Comparison of ENCODE assay signal across 8 cellular contexts in genomic region chr16:30658731-30659506, GRCh38. TPM values are rescaled to one million over a fixed set of nuclear protein-coding genes. Genes with fewer than 3 reads are reported as not detected.
DNase-seq lines count a peak whose midpoint lies in the region; ATAC-seq, FAIRE-seq and TF ChIP-seq lines count a peak whose summit lies in the region.

No MANE protein-coding gene starts in this region.

- ATAC-seq in HG02884 (IDR thresholded peaks at IDR 0.05; ENCODE audit: unreplicated experiment), result peak; percentile 41
- ATAC-seq in T-helper 17 cell, result peak; percentile 66
- peak; percentile 72 for ATAC-seq in lung (ENCODE audit: insufficient read depth, low FRiP score)

- H2BK15ac ChIP-seq in H1 (ENCODE audit: low read length), result no peak overlapping the region

- TF ChIP-seq CTCF in AG10803 (conservative IDR thresholded peaks at IDR 0.05; ENCODE audit: low read length) (no peak), GM13976 (IDR thresholded peaks at IDR 0.05; ENCODE audit: borderline replicate concordance, control extremely low read depth, extremely low read depth, insufficient read depth, missing control alignments) (peak; percentile 43), H1 (IDR thresholded peaks at IDR 0.05; ENCODE audit: control extremely low read depth in 1 of 3, insufficient read depth in 1 of 3, low read depth in 1 of 3, low read length in 3 of 3) (no peak), lung (IDR thresholded peaks at IDR 0.05; ENCODE audit: control extremely low read depth, extremely low read depth) (peak; percentile 30)

- H3K23ac ChIP-seq in H1 (ENCODE audit: insufficient read length), result no peak overlapping the region

- H3K4ac ChIP-seq in H1 (replicated peaks; ENCODE audit: insufficient read length, low read depth, low read length), result no peak overlapping the region

- H3K9me3 ChIP-seq in T-helper 17 cell (ENCODE audit: control insufficient read depth, low read length, poor library complexity, severe bottlenecking) (no peaks in the 10 kb centered on the region), H1 (ENCODE audit: insufficient read depth in 2 of 2, low read depth in 1 of 2, low read length in 1 of 2) (no peaks in the 10 kb centered on the region), lung (ENCODE audit: control insufficient read depth in 2 of 2, insufficient read depth in 1 of 2, low read length in 1 of 2) (no peaks in the 10 kb centered on the region), stomach smooth muscle (ENCODE audit: control insufficient read depth in 2 of 2, low read length in 2 of 2) (no peaks in the 10 kb centered on the region)

- H3K27me3 Mint-ChIP-seq in T-helper 17 cell, result no peaks in the 10 kb centered on the region

- POLR2A ChIA-PET in H1 (lab: Charles Lee; ENCODE audit: partially characterized antibody), result interaction anchor here (0.6 to 3.2 kb wide), 13 partner anchors 18 to 243 kb away, joined by 3 to 14 read pairs (median 4); partner anchors contain the start of genes CTF1, PHKG2 and SRCAP

- H2BK120ac ChIP-seq in H1 (replicated peaks; ENCODE audit: low read depth, low read length), result no peak overlapping the region

- TF ChIP-seq POLR2A in H1 (IDR thresholded peaks at IDR 0.05; ENCODE audit: control extremely low read depth in 1 of 2, low read depth in 2 of 2, low read length in 2 of 2), result no peak; a peak in 1 of 3 replicates

- H4K20me1 ChIP-seq in H1 (replicated peaks in 1 of 2; ENCODE audit: control insufficient read depth in 1 of 2, insufficient read depth in 2 of 2, low read length in 2 of 2), result peaks cover 16 to 33% of the 10 kb centered on the region in 2 experiments

- 1% methylated on average over 51 of the region's 64 CpGs; no CpG with 5 or more reads in 1 of the 2 experiments for WGBS in H1 (ENCODE audit: extremely low coverage in 1 of 2, insufficient coverage in 1 of 2, insufficient read length in 1 of 2, insufficient replicate concordance in 2 of 2, low coverage in 1 of 2, low lambda C conversion rate in 2 of 2, missing lambda C conversion rate in 1 of 2), 2 experiments
- WGBS in lung, 2 donors, result 0% methylated on average over 52 to 64 of the region's 64 CpGs

- peaks cover 12% of the 10 kb centered on the region; the same call in 1 of the 2 replicates for H3K23me2 ChIP-seq in H1 (ENCODE audit: low read depth, low read length)

- no peaks in the 10 kb centered on the region for H3K79me1 ChIP-seq in H1 (ENCODE audit: low read depth, low read length)

- peak overlapping the region; percentile 97; the same call in 1 of the 2 replicates for H2BK5ac ChIP-seq in H1 (ENCODE audit: low read depth, low read length)

- H2BK20ac ChIP-seq in H1 (ENCODE audit: low read length), result no peak overlapping the region

- no peak for TF ChIP-seq RAD21 in H1 (IDR thresholded peaks at IDR 0.05 in 1 of 2, conservative IDR thresholded peaks at IDR 0.05 in 1 of 2; ENCODE audit: low read depth in 2 of 2, low read length in 2 of 2)

- CTCF ChIA-PET in H1 (lab: Charles Lee; ENCODE audit: partially characterized antibody), result interaction anchor here (0.6 to 2.6 kb wide), 6 partner anchors 14 to 261 kb away, joined by 3 to 10 read pairs (median 5); no protein-coding TSS in a partner anchor

- no peak for FAIRE-seq in H1 (lab: Jason Lieb, UNC)

- H3K27me3 ChIP-seq in H1 (replicated peaks in 1 of 4; ENCODE audit: control insufficient read depth in 3 of 4, extremely low read depth in 1 of 4, insufficient read depth in 3 of 4, low read length in 3 of 4) (peaks cover 2 to 42% (median 25%) of the 10 kb centered on the region in 4 experiments), lung (ENCODE audit: control insufficient read depth, insufficient read depth) (no peaks in the 10 kb centered on the region), stomach smooth muscle (ENCODE audit: control insufficient read depth in 1 of 2, insufficient read depth in 2 of 2, low read length in 2 of 2) (no peaks in the 10 kb centered on the region)

- H3K79me2 ChIP-seq in H1 (ENCODE audit: control insufficient read depth in 1 of 2, insufficient read depth in 2 of 2, low read length in 2 of 2), result no peaks in the 10 kb centered on the region

- H3K36me3 ChIP-seq in H1 (ENCODE audit: control insufficient read depth in 2 of 4, insufficient read depth in 4 of 4, low read length in 3 of 4), result peaks cover 0 to 3% (median 2%) of the 10 kb centered on the region in 4 experiments; a peak in 4 of 8 replicates
- H3K36me3 ChIP-seq in lung (ENCODE audit: control insufficient read depth in 2 of 2, insufficient read depth in 2 of 2, low read length in 2 of 2), result peaks cover 20 to 49% of the 10 kb centered on the region in 2 donors
- peaks cover 43 to 47% of the 10 kb centered on the region in 2 donors for H3K36me3 ChIP-seq in stomach smooth muscle (ENCODE audit: control insufficient read depth in 2 of 2, insufficient read depth in 2 of 2, low read length in 2 of 2)

- no peak overlapping the region for H2AK5ac ChIP-seq in H1 (ENCODE audit: low read depth, low read length)

- DNase-seq in AG10803 (ENCODE audit: low read depth) (peak; percentile 98), GM13976 (ENCODE audit: low spot score) (peak; percentile 87), NCI-H1436 (lab: John Stamatoyannopoulos, UW) (peak; percentile 92), T-helper 17 cell (peak in 1 of 3 donors; percentile 61), H1 (ENCODE audit: low read depth in 1 of 2, low spot score in 2 of 2) (peak; percentile 79 to 82), lung (ENCODE audit: low spot score) (peak; percentile 84)

- no peak for TF ChIP-seq EP300 in H1 (IDR thresholded peaks at IDR 0.05; ENCODE audit: borderline replicate concordance in 1 of 2, low read depth in 2 of 2, low read length in 2 of 2)

- no peak overlapping the region; the same call in none of the 2 replicates for H3K18ac ChIP-seq in H1 (ENCODE audit: extremely low read depth, low read length)

- H4K91ac ChIP-seq in H1 (replicated peaks; ENCODE audit: insufficient read length, low read length), result no peak overlapping the region

- H3K27ac Mint-ChIP-seq in T-helper 17 cell, result peak overlapping the region; percentile 99

- peak overlapping the region; percentile 50 to 59 (median 54); a peak in 6 of 7 replicates for H3K9ac ChIP-seq in H1 (replicated peaks in 1 of 4; ENCODE audit: extremely low read depth in 1 of 4, low read depth in 3 of 4, low read length in 3 of 4)
- peak overlapping the region; percentile 98 to 100 for H3K9ac ChIP-seq in stomach smooth muscle (ENCODE audit: low read length in 2 of 2)

- H3K56ac ChIP-seq in H1 (replicated peaks; ENCODE audit: insufficient read length, low read depth, low read length), result no peak overlapping the region

- H3K4me1 Mint-ChIP-seq in T-helper 17 cell, result peaks cover 48% of the 10 kb centered on the region

- H2BK12ac ChIP-seq in H1 (ENCODE audit: low read depth, low read length), result no peak overlapping the region

- H4K8ac ChIP-seq in H1 (ENCODE audit: extremely low read depth, insufficient read depth, low read length), result peak overlapping the region; percentile 94; the same call in 1 of the 2 replicates

- H3K4me1 ChIP-seq in H1 (replicated peaks in 1 of 4; ENCODE audit: control insufficient read depth in 3 of 4, insufficient read depth in 4 of 4, low read length in 3 of 4) (peaks cover 2 to 13% (median 6%) of the 10 kb centered on the region in 4 experiments; a peak in 6 of 7 replicates), lung (ENCODE audit: control insufficient read depth in 2 of 2, insufficient read depth in 2 of 2, low read length in 2 of 2) (peaks cover 4 to 10% of the 10 kb centered on the region in 2 donors), stomach smooth muscle (ENCODE audit: control insufficient read depth, insufficient read depth, low read length) (peaks cover 48% of the 10 kb centered on the region)

- no peak overlapping the region; the same call in 1 of the 2 replicates for H2AFZ ChIP-seq in H1 (ENCODE audit: low read length)

- H3K4me3 Mint-ChIP-seq in T-helper 17 cell, result peak overlapping the region; percentile 93

- H3K4me3 ChIP-seq in AG10803 (ENCODE audit: low read length), result peak overlapping the region; percentile 92
- H3K4me3 ChIP-seq in H1 (ENCODE audit: extremely low read depth in 1 of 4, insufficient read depth in 2 of 4, low read depth in 3 of 4, low read length in 4 of 4), result peak overlapping the region; percentile 61 to 96 (median 78)
- peak overlapping the region; percentile 82 for H3K4me3 ChIP-seq in lung
- peak overlapping the region; percentile 88 to 96 for H3K4me3 ChIP-seq in stomach smooth muscle (ENCODE audit: low read length in 2 of 2)

- peak overlapping the region; percentile 70 for H4K5ac ChIP-seq in H1 (ENCODE audit: insufficient read length, low read depth, low read length)

- H3K27ac ChIP-seq in H1 (ENCODE audit: low read depth, low read length), result peak overlapping the region; percentile 91
- peak overlapping the region; percentile 95 to 98 for H3K27ac ChIP-seq in lung (ENCODE audit: low read depth in 1 of 2, low read length in 1 of 2)
- peak overlapping the region; percentile 99 for H3K27ac ChIP-seq in stomach smooth muscle (ENCODE audit: low read length)

- no peak overlapping the region for H3K14ac ChIP-seq in H1 (ENCODE audit: insufficient read length)

- in situ Hi-C loops in GM13976 (cut with MboI; ENCODE audit: low sequenced_read_pairs, unreplicated experiment), result no loop called here

- peak overlapping the region; percentile 69 to 71 for H3K4me2 ChIP-seq in H1 (ENCODE audit: insufficient read depth in 1 of 2, low read depth in 2 of 2, low read length in 2 of 2)

- H3K36me3 Mint-ChIP-seq in T-helper 17 cell (ENCODE audit: low read depth), result peaks cover 10% of the 10 kb centered on the region

RNA-seq across cellular contexts. Expression of gene FBRS, which starts 0.7 kb away (rescaled TPM):
- total RNA-seq in T-helper 17 cell, result 100 to 1,000 TPM; 217 to 246 TPM
- total RNA-seq in H1 (2021; fragmentation: NEBNext Ultra II Directional; extraction: Animal tissue kit (Norgen Biotek cat#: 25700)), result 12.9 and 13.9 TPM in 2 replicates
- 2.4 and 3.8 TPM in 2 replicates for polyA plus RNA-seq in H1 (2011; rRNA removed)
- polyA plus RNA-seq in H1 (2011; cell fraction: cytosol; rRNA removed), result 2.2 TPM
- 20.7 TPM for polyA plus RNA-seq in H1 (2011; cell fraction: nucleus; rRNA removed)
- polyA plus RNA-seq in H1 (2012, experiment 1 of 2), result 7.4 to 11.7 TPM (median 9.5 TPM) in 4 replicates
- polyA plus RNA-seq in H1 (2012, experiment 2 of 2), result 6.9 TPM
- polyA plus RNA-seq in H1 (2013, experiment 1 of 2), result 9.1 TPM
- 8.2 TPM for polyA plus RNA-seq in H1 (2013, experiment 2 of 2)
- polyA minus RNA-seq in H1 (2011; rRNA and poly(A)+ RNA removed), result 2.0 and 3.6 TPM in 2 replicates
- polyA minus RNA-seq in H1 (2011; cell fraction: cytosol; rRNA and poly(A)+ RNA removed), result 4.8 TPM
- 11.5 TPM for polyA minus RNA-seq in H1 (2011; cell fraction: nucleus; rRNA and poly(A)+ RNA removed)
- total RNA-seq in lung, result 10 to 100 TPM; 32.1 to 80.8 TPM
- 10 to 100 TPM; 55.4 to 55.7 TPM for polyA plus RNA-seq in lung

RNA-seq across cellular contexts. Expression of gene PRR14, which starts 8.2 kb away (rescaled TPM):
- total RNA-seq in T-helper 17 cell (10 to 100 TPM; 74.1 to 89.1 TPM), lung (10 to 100 TPM; 16.0 to 60.3 TPM)
- 16.1 and 18.9 TPM in 2 replicates for total RNA-seq in H1 (2021; fragmentation: NEBNext Ultra II Directional; extraction: Animal tissue kit (Norgen Biotek cat#: 25700))
- polyA plus RNA-seq in H1 (2011; rRNA removed) (3.6 and 8.7 TPM in 2 replicates), lung (10 to 100 TPM; 44.7 to 63.2 TPM)
- 2.8 TPM for polyA plus RNA-seq in H1 (2011; cell fraction: cytosol; rRNA removed)
- polyA plus RNA-seq in H1 (2011; cell fraction: nucleus; rRNA removed), result 13.6 TPM
- polyA plus RNA-seq in H1 (2012, experiment 1 of 2), result 10.6 to 13.7 TPM (median 12.0 TPM) in 4 replicates
- polyA plus RNA-seq in H1 (2012, experiment 2 of 2), result 11.9 TPM
- polyA plus RNA-seq in H1 (2013, experiment 1 of 2), result 17.6 TPM
- 17.2 TPM for polyA plus RNA-seq in H1 (2013, experiment 2 of 2)
- 1.1 and 2.8 TPM in 2 replicates for polyA minus RNA-seq in H1 (2011; rRNA and poly(A)+ RNA removed)
- 5.3 TPM for polyA minus RNA-seq in H1 (2011; cell fraction: cytosol; rRNA and poly(A)+ RNA removed)
- 10.0 TPM for polyA minus RNA-seq in H1 (2011; cell fraction: nucleus; rRNA and poly(A)+ RNA removed)

RNA-seq across cellular contexts. Expression of gene SRCAP, which starts 40.1 kb away (rescaled TPM):
- total RNA-seq in T-helper 17 cell, result 10 to 100 TPM; 86.9 to 90.5 TPM
- total RNA-seq in H1 (2021; fragmentation: NEBNext Ultra II Directional; extraction: Animal tissue kit (Norgen Biotek cat#: 25700)), result 54.3 and 58.7 TPM in 2 replicates
- 5.5 and 9.5 TPM in 2 replicates for polyA plus RNA-seq in H1 (2011; rRNA removed)
- 2.4 TPM for polyA plus RNA-seq in H1 (2011; cell fraction: cytosol; rRNA removed)
- 16.9 TPM for polyA plus RNA-seq in H1 (2011; cell fraction: nucleus; rRNA removed)
- polyA plus RNA-seq in H1 (2012, experiment 1 of 2), result 12.7 to 20.6 TPM (median 16.9 TPM) in 4 replicates
- 8.1 TPM for polyA plus RNA-seq in H1 (2012, experiment 2 of 2)
- 18.2 TPM for polyA plus RNA-seq in H1 (2013, experiment 1 of 2)
- 16.0 TPM for polyA plus RNA-seq in H1 (2013, experiment 2 of 2)
- 11.7 and 17.0 TPM in 2 replicates for polyA minus RNA-seq in H1 (2011; rRNA and poly(A)+ RNA removed)
- polyA minus RNA-seq in H1 (2011; cell fraction: cytosol; rRNA and poly(A)+ RNA removed), result 19.4 TPM
- 27.4 TPM for polyA minus RNA-seq in H1 (2011; cell fraction: nucleus; rRNA and poly(A)+ RNA removed)
- 10 to 100 TPM; 45.9 to 61.0 TPM for total RNA-seq in lung
- polyA plus RNA-seq in lung, result 10 to 100 TPM; 13.4 to 16.7 TPM

RNA-seq across cellular contexts. Expression of gene ZNF689, which starts 48.7 kb away (rescaled TPM):
- total RNA-seq in T-helper 17 cell (10 to 100 TPM in 1 of 2 donors, 1 to 10 TPM in 1; 8.3 to 14.4 TPM), lung (1 to 10 TPM; 4.4 to 9.5 TPM)
- total RNA-seq in H1 (2021; fragmentation: NEBNext Ultra II Directional; extraction: Animal tissue kit (Norgen Biotek cat#: 25700)), result 14.2 and 14.3 TPM in 2 replicates
- polyA plus RNA-seq in H1 (2011; rRNA removed) (15.3 and 19.0 TPM in 2 replicates), lung (1 to 10 TPM; 3.0 to 5.1 TPM)
- polyA plus RNA-seq in H1 (2011; cell fraction: cytosol; rRNA removed), result 12.5 TPM
- polyA plus RNA-seq in H1 (2011; cell fraction: nucleus; rRNA removed), result 10.7 TPM
- polyA plus RNA-seq in H1 (2012, experiment 1 of 2), result 9.2 to 11.6 TPM (median 11.0 TPM) in 4 replicates
- polyA plus RNA-seq in H1 (2012, experiment 2 of 2), result 15.1 TPM
- 9.9 TPM for polyA plus RNA-seq in H1 (2013, experiment 1 of 2)
- 9.7 TPM for polyA plus RNA-seq in H1 (2013, experiment 2 of 2)
- polyA minus RNA-seq in H1 (2011; rRNA and poly(A)+ RNA removed), result 14.8 and 15.0 TPM in 2 replicates
- polyA minus RNA-seq in H1 (2011; cell fraction: cytosol; rRNA and poly(A)+ RNA removed), result 24.1 TPM
- 9.4 TPM for polyA minus RNA-seq in H1 (2011; cell fraction: nucleus; rRNA and poly(A)+ RNA removed)

Comparison
In these comparisons a context has a peak if more than half of its experiments do, and no peak if none do; other contexts are left out.
1. CTCF ChIP-seq: peak in GM13976 (single experiment) and lung (single experiment); none in AG10803 (single experiment) and H1 (0 of 3).
2. Peak in every context shown above with its lines, with median percentiles within 50 percentile points of each other: H3K4me3 ChIP-seq, ATAC-seq and H3K27ac ChIP-seq.